Comparison of ENCODE assay signal across 3 cellular contexts in the genomic region with DNA sequence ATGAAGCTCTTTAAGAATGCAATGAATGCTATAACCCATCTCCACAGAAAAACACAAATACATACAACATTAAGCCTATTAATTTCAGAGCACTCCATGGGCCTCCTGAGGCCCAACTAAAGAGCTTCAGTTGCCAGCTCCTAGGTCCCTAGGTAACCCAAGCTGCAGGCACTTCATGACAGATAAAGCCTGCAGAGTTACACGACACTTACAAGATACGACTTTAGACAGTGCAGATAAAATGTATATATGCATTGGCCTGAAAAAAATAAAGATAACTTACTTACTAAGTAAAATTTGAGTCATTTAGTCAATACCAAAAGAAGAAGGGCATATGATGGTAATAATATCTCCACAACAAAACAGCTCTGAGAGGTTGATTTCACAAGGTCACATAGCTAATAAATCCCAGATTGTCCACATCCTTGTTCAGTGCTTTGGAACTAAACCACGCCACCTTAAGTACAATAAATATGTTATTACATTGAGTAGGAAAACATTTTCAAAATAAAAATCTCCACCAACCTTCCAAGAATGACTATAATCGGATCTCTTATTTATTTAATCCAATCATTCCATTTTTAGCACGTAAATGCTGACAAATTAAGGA.
TF ChIP-seq lines count a peak whose summit lies in the region.

No MANE protein-coding gene starts in this region.

TF ChIP-seq in A549, 52 proteins besides CTCF, POLR2A, EP300 and RAD21:
- TF ChIP-seq MAZ (IDR thresholded peaks at IDR 0.05; ENCODE audit: borderline replicate concordance, low read depth, low read length) (no peak), CBX8 (IDR thresholded peaks at IDR 0.05) (no peak)

TF ChIP-seq in GM23338, 12 proteins besides CTCF, POLR2A, EP300 and RAD21:
- TF ChIP-seq NANOG (IDR thresholded peaks at IDR 0.05; ENCODE audit: borderline replicate concordance), result no peak
- TF ChIP-seq, protein P1, sequence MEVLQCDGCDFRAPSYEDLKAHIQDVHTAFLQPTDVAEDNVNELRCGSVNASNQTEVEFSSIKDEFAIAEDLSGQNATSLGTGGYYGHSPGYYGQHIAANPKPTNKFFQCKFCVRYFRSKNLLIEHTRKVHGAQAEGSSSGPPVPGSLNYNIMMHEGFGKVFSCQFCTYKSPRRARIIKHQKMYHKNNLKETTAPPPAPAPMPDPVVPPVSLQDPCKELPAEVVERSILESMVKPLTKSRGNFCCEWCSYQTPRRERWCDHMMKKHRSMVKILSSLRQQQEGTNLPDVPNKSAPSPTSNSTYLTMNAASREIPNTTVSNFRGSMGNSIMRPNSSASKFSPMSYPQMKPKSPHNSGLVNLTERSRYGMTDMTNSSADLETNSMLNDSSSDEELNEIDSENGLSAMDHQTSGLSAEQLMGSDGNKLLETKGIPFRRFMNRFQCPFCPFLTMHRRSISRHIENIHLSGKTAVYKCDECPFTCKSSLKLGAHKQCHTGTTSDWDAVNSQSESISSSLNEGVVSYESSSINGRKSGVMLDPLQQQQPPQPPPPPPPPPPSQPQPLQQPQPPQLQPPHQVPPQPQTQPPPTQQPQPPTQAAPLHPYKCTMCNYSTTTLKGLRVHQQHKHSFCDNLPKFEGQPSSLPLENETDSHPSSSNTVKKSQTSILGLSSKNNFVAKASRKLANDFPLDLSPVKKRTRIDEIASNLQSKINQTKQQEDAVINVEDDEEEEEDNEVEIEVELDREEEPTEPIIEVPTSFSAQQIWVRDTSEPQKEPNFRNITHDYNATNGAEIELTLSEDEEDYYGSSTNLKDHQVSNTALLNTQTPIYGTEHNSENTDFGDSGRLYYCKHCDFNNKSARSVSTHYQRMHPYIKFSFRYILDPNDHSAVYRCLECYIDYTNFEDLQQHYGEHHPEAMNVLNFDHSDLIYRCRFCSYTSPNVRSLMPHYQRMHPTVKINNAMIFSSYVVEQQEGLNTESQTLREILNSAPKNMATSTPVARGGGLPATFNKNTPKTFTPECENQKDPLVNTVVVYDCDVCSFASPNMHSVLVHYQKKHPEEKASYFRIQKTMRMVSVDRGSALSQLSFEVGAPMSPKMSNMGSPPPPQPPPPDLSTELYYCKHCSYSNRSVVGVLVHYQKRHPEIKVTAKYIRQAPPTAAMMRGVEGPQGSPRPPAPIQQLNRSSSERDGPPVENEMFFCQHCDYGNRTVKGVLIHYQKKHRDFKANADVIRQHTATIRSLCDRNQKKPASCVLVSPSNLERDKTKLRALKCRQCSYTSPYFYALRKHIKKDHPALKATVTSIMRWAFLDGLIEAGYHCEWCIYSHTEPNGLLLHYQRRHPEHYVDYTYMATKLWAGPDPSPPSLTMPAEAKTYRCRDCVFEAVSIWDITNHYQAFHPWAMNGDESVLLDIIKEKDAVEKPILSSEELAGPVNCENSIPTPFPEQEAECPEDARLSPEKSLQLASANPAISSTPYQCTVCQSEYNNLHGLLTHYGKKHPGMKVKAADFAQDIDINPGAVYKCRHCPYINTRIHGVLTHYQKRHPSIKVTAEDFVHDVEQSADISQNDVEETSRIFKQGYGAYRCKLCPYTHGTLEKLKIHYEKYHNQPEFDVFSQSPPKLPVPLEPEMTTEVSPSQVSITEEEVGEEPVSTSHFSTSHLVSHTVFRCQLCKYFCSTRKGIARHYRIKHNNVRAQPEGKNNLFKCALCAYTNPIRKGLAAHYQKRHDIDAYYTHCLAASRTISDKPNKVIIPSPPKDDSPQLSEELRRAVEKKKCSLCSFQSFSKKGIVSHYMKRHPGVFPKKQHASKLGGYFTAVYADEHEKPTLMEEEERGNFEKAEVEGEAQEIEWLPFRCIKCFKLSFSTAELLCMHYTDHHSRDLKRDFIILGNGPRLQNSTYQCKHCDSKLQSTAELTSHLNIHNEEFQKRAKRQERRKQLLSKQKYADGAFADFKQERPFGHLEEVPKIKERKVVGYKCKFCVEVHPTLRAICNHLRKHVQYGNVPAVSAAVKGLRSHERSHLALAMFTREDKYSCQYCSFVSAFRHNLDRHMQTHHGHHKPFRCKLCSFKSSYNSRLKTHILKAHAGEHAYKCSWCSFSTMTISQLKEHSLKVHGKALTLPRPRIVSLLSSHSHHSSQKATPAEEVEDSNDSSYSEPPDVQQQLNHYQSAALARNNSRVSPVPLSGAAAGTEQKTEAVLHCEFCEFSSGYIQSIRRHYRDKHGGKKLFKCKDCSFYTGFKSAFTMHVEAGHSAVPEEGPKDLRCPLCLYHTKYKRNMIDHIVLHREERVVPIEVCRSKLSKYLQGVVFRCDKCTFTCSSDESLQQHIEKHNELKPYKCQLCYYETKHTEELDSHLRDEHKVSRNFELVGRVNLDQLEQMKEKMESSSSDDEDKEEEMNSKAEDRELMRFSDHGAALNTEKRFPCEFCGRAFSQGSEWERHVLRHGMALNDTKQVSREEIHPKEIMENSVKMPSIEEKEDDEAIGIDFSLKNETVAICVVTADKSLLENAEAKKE (CRISPR knock-in tag; IDR thresholded peaks at IDR 0.05), result no peak
- no peak for TF ChIP-seq POLR2AphosphoS5 (IDR thresholded peaks at IDR 0.05; ENCODE audit: low read depth)
- TF ChIP-seq, protein P2, sequence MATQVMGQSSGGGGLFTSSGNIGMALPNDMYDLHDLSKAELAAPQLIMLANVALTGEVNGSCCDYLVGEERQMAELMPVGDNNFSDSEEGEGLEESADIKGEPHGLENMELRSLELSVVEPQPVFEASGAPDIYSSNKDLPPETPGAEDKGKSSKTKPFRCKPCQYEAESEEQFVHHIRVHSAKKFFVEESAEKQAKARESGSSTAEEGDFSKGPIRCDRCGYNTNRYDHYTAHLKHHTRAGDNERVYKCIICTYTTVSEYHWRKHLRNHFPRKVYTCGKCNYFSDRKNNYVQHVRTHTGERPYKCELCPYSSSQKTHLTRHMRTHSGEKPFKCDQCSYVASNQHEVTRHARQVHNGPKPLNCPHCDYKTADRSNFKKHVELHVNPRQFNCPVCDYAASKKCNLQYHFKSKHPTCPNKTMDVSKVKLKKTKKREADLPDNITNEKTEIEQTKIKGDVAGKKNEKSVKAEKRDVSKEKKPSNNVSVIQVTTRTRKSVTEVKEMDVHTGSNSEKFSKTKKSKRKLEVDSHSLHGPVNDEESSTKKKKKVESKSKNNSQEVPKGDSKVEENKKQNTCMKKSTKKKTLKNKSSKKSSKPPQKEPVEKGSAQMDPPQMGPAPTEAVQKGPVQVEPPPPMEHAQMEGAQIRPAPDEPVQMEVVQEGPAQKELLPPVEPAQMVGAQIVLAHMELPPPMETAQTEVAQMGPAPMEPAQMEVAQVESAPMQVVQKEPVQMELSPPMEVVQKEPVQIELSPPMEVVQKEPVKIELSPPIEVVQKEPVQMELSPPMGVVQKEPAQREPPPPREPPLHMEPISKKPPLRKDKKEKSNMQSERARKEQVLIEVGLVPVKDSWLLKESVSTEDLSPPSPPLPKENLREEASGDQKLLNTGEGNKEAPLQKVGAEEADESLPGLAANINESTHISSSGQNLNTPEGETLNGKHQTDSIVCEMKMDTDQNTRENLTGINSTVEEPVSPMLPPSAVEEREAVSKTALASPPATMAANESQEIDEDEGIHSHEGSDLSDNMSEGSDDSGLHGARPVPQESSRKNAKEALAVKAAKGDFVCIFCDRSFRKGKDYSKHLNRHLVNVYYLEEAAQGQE (IDR thresholded peaks at IDR 0.05; ENCODE audit: unreplicated experiment), result no peak
- no peak for TF ChIP-seq STAT1 (IDR thresholded peaks at IDR 0.05; ENCODE audit: unreplicated experiment)

TF ChIP-seq in K562, 482 proteins besides CTCF, POLR2A, EP300 and RAD21 (continues in another document):
- TF ChIP-seq SIN3B (IDR thresholded peaks at IDR 0.05; ENCODE audit: low read depth) (no peak), ASH1L (IDR thresholded peaks at IDR 0.05; ENCODE audit: borderline replicate concordance, low read depth, partially characterized antibody) (no peak), BMI1 (IDR thresholded peaks at IDR 0.05; ENCODE audit: low read length) (no peak), LCOR (CRISPR knock-in tag; IDR thresholded peaks at IDR 0.05) (no peak), SREBF1 (IDR thresholded peaks at IDR 0.05; ENCODE audit: borderline replicate concordance, low read depth, low read length) (no peak), RCOR1 (IDR thresholded peaks at IDR 0.05; ENCODE audit: borderline replicate concordance in 1 of 2, low read depth in 2 of 2, low read length in 2 of 2) (0 out of 4 replicates have a peak, but pooled peaks of 1 of the 2 experiments have one; percentile 44), TCF3 (CRISPR knock-in tag; IDR thresholded peaks at IDR 0.05) (peak; percentile 37; the same call in 1 of the 2 replicates), FOSL1 (tag; conservative IDR thresholded peaks at IDR 0.05) (no peak), SRSF7 (optimal IDR thresholded peaks at IDR 0.05; ENCODE audit: low read depth, low read length) (no peak), CREM (IDR thresholded peaks at IDR 0.05; ENCODE audit: low read depth) (0 out of 2 replicates have a peak, but pooled peaks have one; percentile 14), ARID1B (IDR thresholded peaks at IDR 0.05) (peak; percentile 51; the same call in 1 of the 2 replicates), TCF7L2 (IDR thresholded peaks at IDR 0.05; ENCODE audit: low read depth, low read length) (no peak), CBFA2T3 (IDR thresholded peaks at IDR 0.05) (peak; percentile 63), DPF2 (IDR thresholded peaks at IDR 0.05) (peak; percentile 60), ZNF696 (CRISPR knock-in tag; conservative IDR thresholded peaks at IDR 0.05) (no peak), JUND (IDR thresholded peaks at IDR 0.05; ENCODE audit: borderline replicate concordance, low read depth, low read length) (0 out of 2 replicates have a peak, but pooled peaks have one; percentile 23), JUND (tag; IDR thresholded peaks at IDR 0.05; ENCODE audit: borderline replicate concordance, low read depth, low read length) (no peak)
- TF ChIP-seq, protein P3, sequence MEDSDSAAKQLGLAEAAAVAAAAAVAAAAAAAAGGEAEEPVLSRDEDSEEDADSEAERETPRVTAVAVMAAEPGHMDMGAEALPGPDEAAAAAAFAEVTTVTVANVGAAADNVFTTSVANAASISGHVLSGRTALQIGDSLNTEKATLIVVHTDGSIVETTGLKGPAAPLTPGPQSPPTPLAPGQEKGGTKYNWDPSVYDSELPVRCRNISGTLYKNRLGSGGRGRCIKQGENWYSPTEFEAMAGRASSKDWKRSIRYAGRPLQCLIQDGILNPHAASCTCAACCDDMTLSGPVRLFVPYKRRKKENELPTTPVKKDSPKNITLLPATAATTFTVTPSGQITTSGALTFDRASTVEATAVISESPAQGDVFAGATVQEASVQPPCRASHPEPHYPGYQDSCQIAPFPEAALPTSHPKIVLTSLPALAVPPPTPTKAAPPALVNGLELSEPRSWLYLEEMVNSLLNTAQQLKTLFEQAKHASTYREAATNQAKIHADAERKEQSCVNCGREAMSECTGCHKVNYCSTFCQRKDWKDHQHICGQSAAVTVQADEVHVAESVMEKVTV (CRISPR knock-in tag; IDR thresholded peaks at IDR 0.05), result no peak
- TF ChIP-seq, protein P4, sequence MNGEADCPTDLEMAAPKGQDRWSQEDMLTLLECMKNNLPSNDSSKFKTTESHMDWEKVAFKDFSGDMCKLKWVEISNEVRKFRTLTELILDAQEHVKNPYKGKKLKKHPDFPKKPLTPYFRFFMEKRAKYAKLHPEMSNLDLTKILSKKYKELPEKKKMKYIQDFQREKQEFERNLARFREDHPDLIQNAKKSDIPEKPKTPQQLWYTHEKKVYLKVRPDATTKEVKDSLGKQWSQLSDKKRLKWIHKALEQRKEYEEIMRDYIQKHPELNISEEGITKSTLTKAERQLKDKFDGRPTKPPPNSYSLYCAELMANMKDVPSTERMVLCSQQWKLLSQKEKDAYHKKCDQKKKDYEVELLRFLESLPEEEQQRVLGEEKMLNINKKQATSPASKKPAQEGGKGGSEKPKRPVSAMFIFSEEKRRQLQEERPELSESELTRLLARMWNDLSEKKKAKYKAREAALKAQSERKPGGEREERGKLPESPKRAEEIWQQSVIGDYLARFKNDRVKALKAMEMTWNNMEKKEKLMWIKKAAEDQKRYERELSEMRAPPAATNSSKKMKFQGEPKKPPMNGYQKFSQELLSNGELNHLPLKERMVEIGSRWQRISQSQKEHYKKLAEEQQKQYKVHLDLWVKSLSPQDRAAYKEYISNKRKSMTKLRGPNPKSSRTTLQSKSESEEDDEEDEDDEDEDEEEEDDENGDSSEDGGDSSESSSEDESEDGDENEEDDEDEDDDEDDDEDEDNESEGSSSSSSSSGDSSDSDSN (IDR thresholded peaks at IDR 0.05; ENCODE audit: borderline replicate concordance in 1 of 2, low read depth in 2 of 2, low read length in 2 of 2), result 0 out of 4 replicates have a peak, but pooled peaks of 1 of the 2 experiments have one; percentile 38
- TF ChIP-seq, protein P5, sequence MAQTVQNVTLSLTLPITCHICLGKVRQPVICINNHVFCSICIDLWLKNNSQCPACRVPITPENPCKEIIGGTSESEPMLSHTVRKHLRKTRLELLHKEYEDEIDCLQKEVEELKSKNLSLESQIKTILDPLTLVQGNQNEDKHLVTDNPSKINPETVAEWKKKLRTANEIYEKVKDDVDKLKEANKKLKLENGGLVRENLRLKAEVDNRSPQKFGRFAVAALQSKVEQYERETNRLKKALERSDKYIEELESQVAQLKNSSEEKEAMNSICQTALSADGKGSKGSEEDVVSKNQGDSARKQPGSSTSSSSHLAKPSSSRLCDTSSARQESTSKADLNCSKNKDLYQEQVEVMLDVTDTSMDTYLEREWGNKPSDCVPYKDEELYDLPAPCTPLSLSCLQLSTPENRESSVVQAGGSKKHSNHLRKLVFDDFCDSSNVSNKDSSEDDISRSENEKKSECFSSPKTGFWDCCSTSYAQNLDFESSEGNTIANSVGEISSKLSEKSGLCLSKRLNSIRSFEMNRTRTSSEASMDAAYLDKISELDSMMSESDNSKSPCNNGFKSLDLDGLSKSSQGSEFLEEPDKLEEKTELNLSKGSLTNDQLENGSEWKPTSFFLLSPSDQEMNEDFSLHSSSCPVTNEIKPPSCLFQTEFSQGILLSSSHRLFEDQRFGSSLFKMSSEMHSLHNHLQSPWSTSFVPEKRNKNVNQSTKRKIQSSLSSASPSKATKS (CRISPR knock-in tag; IDR thresholded peaks at IDR 0.05), result no peak
